In the genomic region with DNA sequence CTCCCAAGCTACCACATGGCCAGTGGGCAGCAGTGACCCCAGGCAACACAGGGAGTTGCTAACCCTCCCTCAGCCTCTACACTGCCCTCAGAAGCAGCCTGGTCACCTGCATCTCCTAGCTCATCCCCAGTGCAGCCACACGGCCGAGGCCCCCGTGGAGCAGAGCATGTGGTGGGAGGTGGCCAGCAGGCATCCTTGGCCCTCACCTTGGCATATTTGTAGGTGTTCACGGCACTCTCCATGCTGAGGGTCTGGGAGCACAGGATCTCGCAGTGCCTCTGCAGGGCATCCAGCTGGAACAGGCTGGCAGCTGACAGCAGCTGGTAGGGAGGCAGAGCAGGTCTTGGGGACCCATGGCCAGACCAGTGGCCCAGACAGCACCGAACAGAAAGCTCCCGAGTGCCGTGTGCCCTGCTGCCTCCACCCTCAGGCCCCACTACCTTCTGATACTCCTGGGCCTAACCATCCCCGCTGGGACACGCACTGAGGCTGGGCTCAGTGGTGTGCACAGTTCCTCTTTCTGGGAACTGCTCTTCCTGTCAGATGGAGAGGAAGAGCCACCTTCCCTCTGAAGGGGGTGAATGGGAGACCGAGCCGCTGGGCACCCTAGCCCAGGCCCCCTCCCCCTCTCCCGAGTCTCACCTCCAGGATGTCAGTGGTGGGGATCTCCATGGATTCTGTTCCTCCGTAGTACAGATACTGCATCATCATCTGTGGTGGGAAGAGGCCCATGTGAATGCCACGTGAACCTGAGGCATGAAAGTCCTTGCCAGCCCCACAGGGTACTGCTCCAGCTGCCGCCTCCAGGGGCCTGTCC, we compare ENCODE assay signal across 8 cellular contexts.
DNase-seq lines count a peak whose midpoint lies in the region; ATAC-seq lines count a peak whose summit lies in the region.

No MANE protein-coding gene starts in this region.

- peaks cover 34% of the 10 kb centered on the region for H3K4me1 Mint-ChIP-seq in stimulated activated memory B cell treated with anti-CD40 and anti-IgM and Interleukin-4, amounts not matched to agents 10 μg/mL and 1 μg/mL and 100 μg/mL, for 72 hours

- ATAC-seq in GM19023 (IDR thresholded peaks at IDR 0.05; ENCODE audit: unreplicated experiment) (peak; percentile 60), HG02798 (IDR thresholded peaks at IDR 0.05; ENCODE audit: poor library complexity, unreplicated experiment) (peak; percentile 78)
- ATAC-seq in stimulated activated memory B cell treated with anti-CD40 and anti-IgM and Interleukin-4, amounts not matched to agents 10 μg/mL and 1 μg/mL and 100 μg/mL, for 72 hours = peak; percentile 88

- peak overlapping the region; percentile 38 for H3K27ac Mint-ChIP-seq in stimulated activated memory B cell treated with anti-CD40 and anti-IgM and Interleukin-4, amounts not matched to agents 10 μg/mL and 1 μg/mL and 100 μg/mL, for 72 hours

- no peaks in the 10 kb centered on the region for H3K27me3 Mint-ChIP-seq in stimulated activated memory B cell treated with anti-CD40 and anti-IgM and Interleukin-4, amounts not matched to agents 10 μg/mL and 1 μg/mL and 100 μg/mL, for 72 hours

- no peaks in the 10 kb centered on the region for H3K9me3 Mint-ChIP-seq in stimulated activated memory B cell treated with anti-CD40 and anti-IgM and Interleukin-4, amounts not matched to agents 10 μg/mL and 1 μg/mL and 100 μg/mL, for 72 hours

- peak overlapping the region; percentile 21 for H3K4me3 Mint-ChIP-seq in stimulated activated memory B cell treated with anti-CD40 and anti-IgM and Interleukin-4, amounts not matched to agents 10 μg/mL and 1 μg/mL and 100 μg/mL, for 72 hours

- peaks cover 38% of the 10 kb centered on the region for H3K36me3 Mint-ChIP-seq in stimulated activated memory B cell treated with anti-CD40 and anti-IgM and Interleukin-4, amounts not matched to agents 10 μg/mL and 1 μg/mL and 100 μg/mL, for 72 hours

- DNase-seq in OCI-M1 (lab: John Stamatoyannopoulos, UW) = peak; percentile 26
- DNase-seq in HuH-7 (ENCODE audit: low spot score) = no peak
- no peak for DNase-seq in nucleus accumbens (lab: John Stamatoyannopoulos, UW)
- no peak for DNase-seq in activated CD4-positive, alpha-beta T cell treated with anti-CD3 and anti-CD28 coated beads, Interleukin-2, amount 50 U/mL, for 4 hours
- DNase-seq in stimulated activated CD4-positive, alpha-beta T cell treated with anti-CD3 and anti-CD28 coated beads, Interleukin-2, amount 100 ng/mL, for 48 hours = no peak
